ENCODE assay signal across 28 cellular contexts in genomic region chr19:29256516-29256915, GRCh38.
"Had no signal": no experiment of that assay in that cellular context is flagged by ENCODE, and none has a peak within 500 bp of the region (broad histone marks: within the 10 kb centered on the region; RNA-seq: fewer than 3 reads in every experiment).

No MANE protein-coding gene starts in this region.

- H3K4me1 ChIP-seq: left ventricle myocardium inferior, pancreas, prostate gland, stomach, testis, thyroid gland, transverse colon, upper lobe of left lung had no signal

- FAIRE-seq: kidney, pancreas, urothelium cell line had no signal

- H3K9me3 ChIP-seq: left ventricle myocardium inferior, mucosa of descending colon, pancreas, prostate gland, stomach, testis, thyroid gland, transverse colon, upper lobe of left lung had no signal

- H3K4me3 ChIP-seq: left ventricle myocardium inferior, lung, mucosa of descending colon, pancreas, prostate gland, skin epidermis, stomach, testis, thyroid gland, transverse colon, upper lobe of left lung had no signal

- DNase-seq: hippocampal formation; kidney; left colon; left ventricle myocardium inferior; mesendoderm; midbrain; mucosa of descending colon; naive thymus-derived CD4-positive, alpha-beta T cell; pancreas; posterior cingulate gyrus; retina; right cardiac atrium; stimulated activated CD4-positive, alpha-beta T cell treated with anti-CD3 and anti-CD28 coated beads, Interleukin-12 subunit alpha, Interleukin-12 subunit beta, amount 100 ng/mL, for 4 hours; stimulated activated CD4-positive, alpha-beta T cell treated with anti-CD3 and anti-CD28 coated beads, Interleukin-15, amount 100 ng/mL, for 24 hours; stimulated activated CD4-positive, alpha-beta T cell treated with anti-CD3 and anti-CD28 coated beads, Interleukin-2, amount 100 ng/mL, for 24 hours; stimulated activated CD4-positive, alpha-beta T cell treated with anti-CD3 and anti-CD28 coated beads, Interleukin-4, amount 100 ng/mL, for 1 hour; stimulated activated naive B cell treated with anti-CD40 and anti-IgM and Interleukin-4, amounts not matched to agents 10 μg/mL and 1 μg/mL and 100 μg/mL, for 72 hours; stimulated activated naive CD8-positive, alpha-beta T cell treated with anti-CD3 and anti-CD28 coated beads, Interleukin-15, Interleukin-2, amounts not matched to agents 100 U/mL and 50 U/mL, for 24 hours; stomach; testis; thyroid gland; transverse colon; upper lobe of left lung had no signal

- H3K27me3 ChIP-seq: pancreas, testis, thyroid gland, transverse colon, upper lobe of left lung had no signal

- H3K36me3 Mint-ChIP-seq: naive thymus-derived CD4-positive, alpha-beta T cell; natural killer cell treated with Interleukin-12 subunit alpha and Interleukin-12 subunit beta and Interleukin-15 and Interleukin-18, amount 100 ng/mL, for 72 hours; stimulated activated naive B cell treated with anti-CD40 and anti-IgM and Interleukin-4, amounts not matched to agents 10 μg/mL and 1 μg/mL and 100 μg/mL, for 72 hours had no signal

- H3K4me1 Mint-ChIP-seq: stimulated activated naive B cell treated with anti-CD40 and anti-IgM and Interleukin-4, amounts not matched to agents 10 μg/mL and 1 μg/mL and 100 μg/mL, for 72 hours had no signal

- H3K36me3 ChIP-seq: left ventricle myocardium inferior, pancreas, prostate gland, stomach, thyroid gland, transverse colon, upper lobe of left lung had no signal

- H3K27ac Mint-ChIP-seq: natural killer cell treated with Interleukin-12 subunit alpha and Interleukin-12 subunit beta and Interleukin-15 and Interleukin-18, amount 100 ng/mL, for 72 hours; stimulated activated naive B cell treated with anti-CD40 and anti-IgM and Interleukin-4, amounts not matched to agents 10 μg/mL and 1 μg/mL and 100 μg/mL, for 72 hours had no signal

- H3K4me3 Mint-ChIP-seq: naive thymus-derived CD4-positive, alpha-beta T cell; natural killer cell treated with Interleukin-12 subunit alpha and Interleukin-12 subunit beta and Interleukin-15 and Interleukin-18, amount 100 ng/mL, for 72 hours; stimulated activated naive B cell treated with anti-CD40 and anti-IgM and Interleukin-4, amounts not matched to agents 10 μg/mL and 1 μg/mL and 100 μg/mL, for 72 hours had no signal

- H3K27ac ChIP-seq: left ventricle myocardium inferior, pancreas, prostate gland, skin epidermis, stomach, testis, thyroid gland, transverse colon, upper lobe of left lung had no signal

- H3K9me3 Mint-ChIP-seq: natural killer cell treated with Interleukin-12 subunit alpha and Interleukin-12 subunit beta and Interleukin-15 and Interleukin-18, amount 100 ng/mL, for 72 hours had no signal
